17 cellular contexts compared by ENCODE assay signal in the genomic region with DNA sequence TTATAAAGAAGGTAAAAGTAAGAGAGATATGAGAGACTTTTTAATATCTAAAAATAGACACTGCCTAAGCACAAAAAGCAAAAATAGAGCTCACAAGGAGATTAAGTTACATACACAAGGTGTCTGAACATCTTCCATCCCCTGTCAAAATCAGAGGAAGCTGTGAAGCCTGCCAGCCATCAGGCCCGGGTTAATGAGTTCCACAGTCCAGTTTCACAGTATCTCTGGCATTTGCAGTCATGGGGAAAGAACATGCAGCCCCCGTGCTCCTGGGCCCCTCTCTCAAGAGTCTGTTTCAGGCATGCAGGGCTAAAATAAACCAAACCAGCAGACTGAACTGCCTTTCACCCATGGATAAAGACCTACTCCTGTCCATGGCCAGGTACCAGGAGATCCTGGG.
A peak's percentile ranks its signal among the peaks of the same experiment; 100 is the strongest.
DNase-seq lines count a peak whose midpoint lies in the region; ATAC-seq and TF ChIP-seq lines count a peak whose summit lies in the region.
"Had no signal": no experiment of that assay in that cellular context is flagged by ENCODE, and none has a peak within 500 bp of the region (broad histone marks: within the 10 kb centered on the region; RNA-seq: fewer than 3 reads in every experiment).

No MANE protein-coding gene starts in this region.

- TF ChIP-seq POLR2A in gastrocnemius medialis (IDR thresholded peaks at IDR 0.05): peak in 1 of 2 donors; percentile 25

- H3K27ac ChIP-seq in gastrocnemius medialis: peak overlapping the region; percentile 80 to 89 (median 87)
- H3K27ac ChIP-seq: 22Rv1, HL-60, PC-9, VCaP had no signal

- ATAC-seq in left cardiac atrium: peak; percentile 81 to 90
- ATAC-seq in gastrocnemius medialis: peak; percentile 88
- ATAC-seq: left colon had no signal

- H3K9me3 ChIP-seq in gastrocnemius medialis: no peaks in the 10 kb centered on the region

- H3K36me3 ChIP-seq in gastrocnemius medialis: no peaks in the 10 kb centered on the region

- H3K4me3 ChIP-seq in gastrocnemius medialis: no peak overlapping the region
- H3K4me3 ChIP-seq: PC-9 had no signal

- DNase-seq in DMS 273 (lab: John Stamatoyannopoulos, UW; ENCODE audit: unreplicated experiment) (peak; percentile 14), DMS 273 treated with DMSO at 0.1 percent for 48 hours (lab: John Stamatoyannopoulos, UW) (no peak), HK-2 (ENCODE audit: unreplicated experiment) (peak; percentile 10), left cardiac atrium (peak; percentile 48), gastrocnemius medialis (peak; percentile 55 to 67), H4 (ENCODE audit: low spot score) (no peak), NCI-H526 (lab: John Stamatoyannopoulos, UW) (no peak), 8988T (no peak)
- DNase-seq: CD4-positive, CD25-positive, alpha-beta regulatory T cell; cortex of kidney; DMS79 treated with DMSO at 0.1 percent for 48 hours; left colon; NCI-H446 treated with DMSO at 0.1 percent for 48 hours; PC-9 had no signal

- intact Hi-C loops in left cardiac atrium (cut with DNase I): no loop called here
- intact Hi-C loops in gastrocnemius medialis (cut with DNase I; ENCODE audit: low total_unique reads): no loop called here

- in situ Hi-C loops in gastrocnemius medialis (cut with MboI; ENCODE audit: low sequenced_read_pairs in 4 of 4): no loop called here

- H3K27me3 ChIP-seq in gastrocnemius medialis: no peaks in the 10 kb centered on the region

- no peak for TF ChIP-seq CTCF in gastrocnemius medialis (IDR thresholded peaks at IDR 0.05 in 4 of 5, conservative IDR thresholded peaks at IDR 0.05 in 1 of 5)

- peaks cover 77 to 90% of the 10 kb centered on the region in 2 donors for H3K4me1 ChIP-seq in gastrocnemius medialis

Comparison
In these comparisons a context has a peak if more than half of its experiments do, and no peak if none do; other contexts are left out.
1. DNase-seq: peak in DMS 273 (single experiment), HK-2 (single experiment), left cardiac atrium (single experiment) and gastrocnemius medialis (2 of 2); none in DMS 273 treated with DMSO at 0.1 percent for 48 hours (single experiment), H4 (single experiment), NCI-H526 (0 of 2) and 8988T (single experiment).